Comparison of ENCODE assay signal across 8 cellular contexts in the genomic region with DNA sequence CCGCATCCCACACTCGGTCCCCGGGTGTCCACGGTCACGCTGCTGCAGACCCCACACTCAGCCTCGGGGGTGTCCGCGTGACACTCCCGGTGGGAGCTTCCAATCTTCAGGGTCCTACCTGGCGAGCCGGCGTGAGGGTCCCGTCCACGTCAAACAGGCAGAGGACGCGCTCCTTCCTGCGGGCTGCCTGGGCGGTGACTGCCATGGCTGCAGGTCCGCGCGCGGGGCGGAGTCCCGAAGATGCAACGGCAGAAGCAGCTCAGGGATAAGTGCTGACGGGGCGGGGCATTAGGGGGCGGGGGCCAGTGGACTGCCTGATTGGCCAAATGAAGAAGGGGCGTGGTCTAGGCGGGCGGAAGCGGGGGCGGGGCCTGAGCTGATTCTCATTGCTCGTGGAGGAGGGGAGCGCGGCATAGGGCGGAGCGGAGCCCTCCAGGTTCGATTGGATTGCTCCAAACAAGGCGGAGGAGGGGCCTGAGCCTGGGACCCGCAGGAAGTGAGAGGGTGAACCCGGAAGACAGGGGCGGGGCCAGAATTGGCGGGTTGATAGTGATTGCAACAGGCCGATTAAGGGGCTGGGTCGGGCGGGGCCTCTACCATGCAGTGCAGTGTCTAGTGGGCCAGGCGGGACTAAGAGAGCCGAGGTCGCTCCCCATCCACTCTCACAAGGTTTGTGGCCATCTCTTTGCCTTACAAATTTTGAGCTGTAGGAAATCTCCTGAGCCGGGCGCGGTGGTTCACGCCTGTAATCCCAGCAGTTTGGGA. TPM values are rescaled to one million over a fixed set of nuclear protein-coding genes. Genes with fewer than 3 reads are reported as not detected.
A peak's percentile ranks its signal among the peaks of the same experiment; 100 is the strongest.
DNase-seq lines count a peak whose midpoint lies in the region; ATAC-seq, FAIRE-seq and TF ChIP-seq lines count a peak whose summit lies in the region.

A gene (minus strand): TSS at position 240 of the 765 bp plus-strand sequence. CDS start 35 bp downstream, at position 205.

- H3K36me3 ChIP-seq in body of pancreas (replicated peaks in 1 of 2; ENCODE audit: insufficient read depth in 1 of 2, low read depth in 2 of 2), result no peaks in the 10 kb centered on the region
- peaks cover 0 to 3% (median 0%) of the 10 kb centered on the region in 4 donors for H3K36me3 ChIP-seq in sigmoid colon

- TF ChIP-seq POLR2A in body of pancreas (IDR thresholded peaks at IDR 0.05) (peak; percentile 89 to 96 (median 95)), sigmoid colon (IDR thresholded peaks at IDR 0.05) (peak; percentile 95 to 97)

- TF ChIP-seq EP300 in sigmoid colon (IDR thresholded peaks at IDR 0.05), result no peak

- intact Hi-C loops in body of pancreas (cut with DNase I), result no loop called here
- intact Hi-C loops in sigmoid colon (cut with DNase I), result loop anchor here (2.0 to 10.0 kb wide), 2 partner anchors 45 to 185 kb away; a partner anchor contains a TSS

- H3K27me3 ChIP-seq in body of pancreas (no peaks in the 10 kb centered on the region), sigmoid colon (no peaks in the 10 kb centered on the region)

- H3K4me3 ChIP-seq in body of pancreas (peak within 1 kb of the TSS; percentile 63 to 84), sigmoid colon (peak within 1 kb of the TSS; percentile 77 to 96 (median 84))

- WGBS in body of pancreas, 2 donors, result 0 to 1% methylated on average over 13 to 41 of the region's 54 CpGs
- 0 to 1% methylated on average over 54 of the region's 54 CpGs for WGBS in sigmoid colon, 2 donors

- H3K4me1 ChIP-seq in body of pancreas (peaks cover 23% of the 10 kb centered on the region), sigmoid colon (peaks cover 0 to 24% (median 17%) of the 10 kb centered on the region in 4 donors)

- ATAC-seq in GM18520 (IDR thresholded peaks at IDR 0.05; ENCODE audit: unreplicated experiment), result peak; percentile 88
- peak; percentile 84 for ATAC-seq in HG03064 (IDR thresholded peaks at IDR 0.05; ENCODE audit: low read depth, unreplicated experiment)
- ATAC-seq in body of pancreas, result peak; percentile 92

- H3K9me3 ChIP-seq in body of pancreas (no peaks in the 10 kb centered on the region), sigmoid colon (no peaks in the 10 kb centered on the region)

- peak; percentile 93 for FAIRE-seq in TTC549 (lab: Jason Lieb, UNC)

- peak within 1 kb of the TSS; percentile 93 for H3K27ac ChIP-seq in 22Rv1
- H3K27ac ChIP-seq in body of pancreas, result peak within 1 kb of the TSS; percentile 90 to 95 (median 92)
- H3K27ac ChIP-seq in sigmoid colon, result peak within 1 kb of the TSS; percentile 83 to 88 (median 86)

- DNase-seq in NCI-H2107 treated with DMSO at 0.1 percent for 48 hours (lab: John Stamatoyannopoulos, UW; ENCODE audit: unreplicated experiment), result peak; percentile 91
- DNase-seq in body of pancreas, result peak; percentile 100
- peak; percentile 95 for DNase-seq in iPS DF 4.7 (ENCODE audit: extremely low read depth, low spot score)
- DNase-seq in sigmoid colon, result peak; percentile 100

- no peak for TF ChIP-seq CTCF in 22Rv1 (IDR thresholded peaks at IDR 0.05)
- peak in 1 of 7 experiments; percentile 4 for TF ChIP-seq CTCF in body of pancreas (IDR thresholded peaks at IDR 0.05)
- no peak for TF ChIP-seq CTCF in sigmoid colon (IDR thresholded peaks at IDR 0.05)

RNA-seq across cellular contexts. Expression of the gene that starts here (rescaled TPM):
- total RNA-seq in body of pancreas, result 10 to 100 TPM; 49.3 to 54.1 TPM
- total RNA-seq in sigmoid colon, result 10 to 100 TPM; 35.0 to 58.9 (median 43.6) TPM
- 100 to 1,000 TPM in 1 of 3 donors, 10 to 100 TPM in 2; 52.4 to 102 (median 67.3) TPM for polyA plus RNA-seq in sigmoid colon

Comparison
In these comparisons a context has a peak if more than half of its experiments do, and no peak if none do; other contexts are left out.
1. Peak in every context shown above with its lines: DNase-seq, ATAC-seq, H3K4me3 ChIP-seq and H3K27ac ChIP-seq.